Comparison of ENCODE assay signal across 1 cellular context in the genomic region with DNA sequence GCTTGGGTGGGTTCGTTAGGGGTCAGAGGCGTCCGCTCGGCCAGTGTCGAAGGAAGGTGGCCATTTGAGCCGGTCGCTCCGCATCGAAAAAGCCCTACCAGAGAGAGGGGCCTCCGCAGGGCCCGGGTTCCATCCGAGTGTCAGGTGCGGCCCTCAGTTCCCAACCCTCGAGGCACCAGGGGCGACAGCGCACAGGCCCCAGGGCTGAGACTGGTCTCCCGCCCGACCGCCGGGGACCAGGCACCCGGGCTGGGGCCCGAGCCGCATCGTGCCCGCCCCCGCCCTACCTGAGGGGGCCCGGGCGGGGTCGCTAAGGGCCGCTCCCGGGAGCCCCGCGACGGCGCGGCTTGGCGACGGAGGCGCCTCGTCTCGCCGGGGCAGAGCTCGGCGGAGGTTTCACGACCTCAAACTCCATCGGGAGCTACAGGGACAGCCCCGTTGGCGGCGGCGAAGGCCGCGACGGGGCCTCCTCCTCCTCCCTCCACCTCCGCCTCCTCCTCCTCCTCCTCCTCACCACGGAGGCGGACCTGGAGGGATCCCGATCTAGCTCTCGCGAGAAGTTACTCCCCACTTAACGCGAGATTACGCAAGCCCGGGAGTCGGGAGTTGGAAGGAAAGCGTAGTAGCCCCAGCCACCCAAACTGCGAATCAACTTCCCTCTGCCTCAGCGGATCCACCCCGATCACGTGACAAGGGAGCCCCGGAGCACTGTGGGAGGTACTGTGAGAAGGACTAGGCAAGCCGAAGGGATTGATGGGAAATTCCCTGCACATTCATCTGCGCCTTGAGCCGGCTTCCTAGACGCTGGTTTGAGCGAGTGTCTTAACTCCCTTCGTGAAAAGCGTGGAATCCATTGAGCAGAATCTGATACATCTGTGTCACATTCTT.
TF ChIP-seq lines count a peak whose summit lies in the region.

Gene RC3H2 (minus strand): TSS at position 537 of the 888 bp plus-strand sequence. CDS start 7,850 bp downstream, outside the sequence.

TF ChIP-seq in HEK293, 187 proteins besides CTCF, POLR2A, EP300 and RAD21 (continued from another document):
- TF ChIP-seq PRDM4 (tag by site-specific recombination; IDR thresholded peaks at IDR 0.05) (no peak), ZEB2 (tag by site-specific recombination; IDR thresholded peaks at IDR 0.05) (peak; percentile 39), ZNF670 (tag by site-specific recombination; IDR thresholded peaks at IDR 0.05; ENCODE audit: low read depth) (no peak), ZFP41 (tag by site-specific recombination; IDR thresholded peaks at IDR 0.05; ENCODE audit: borderline replicate concordance) (no peak), ZNF202 (tag by site-specific recombination; IDR thresholded peaks at IDR 0.05; ENCODE audit: borderline replicate concordance) (no peak), ZNF433 (tag by site-specific recombination; IDR thresholded peaks at IDR 0.05; ENCODE audit: low read depth) (no peak), SALL2 (tag by site-specific recombination; IDR thresholded peaks at IDR 0.05; ENCODE audit: borderline replicate concordance) (no peak), ZNF140 (tag by site-specific recombination; IDR thresholded peaks at IDR 0.05) (no peak), ZNF518A (tag by site-specific recombination; conservative IDR thresholded peaks at IDR 0.05; ENCODE audit: low read depth) (peak; percentile 81), ZNF449 (tag by site-specific recombination; IDR thresholded peaks at IDR 0.05) (no peak), ZNF18 (tag by site-specific recombination; IDR thresholded peaks at IDR 0.05) (no peak), SP7 (tag by site-specific recombination; IDR thresholded peaks at IDR 0.05) (peak; percentile 48), ZBTB17 (tag by site-specific recombination; IDR thresholded peaks at IDR 0.05) (peak; percentile 80), ZFP37 (tag by site-specific recombination; IDR thresholded peaks at IDR 0.05) (0 out of 2 replicates have a peak, but pooled peaks have one; percentile 42), ZNF48 (tag by site-specific recombination; IDR thresholded peaks at IDR 0.05) (no peak), ZNF37A (tag by site-specific recombination; IDR thresholded peaks at IDR 0.05) (no peak), ZNF112 (tag by site-specific recombination; IDR thresholded peaks at IDR 0.05) (no peak), ZFP69B (tag by site-specific recombination; IDR thresholded peaks at IDR 0.05) (no peak), ZNF707 (tag by site-specific recombination; IDR thresholded peaks at IDR 0.05) (no peak), ZNF157 (tag by site-specific recombination; IDR thresholded peaks at IDR 0.05) (no peak)
